8 cellular contexts compared by ENCODE assay signal in genomic region chr13:52012512-52012836, GRCh38. TPM values are rescaled to one million over a fixed set of nuclear protein-coding genes. Genes with fewer than 3 reads are reported as not detected.
DNase-seq lines count a peak whose midpoint lies in the region; ATAC-seq, FAIRE-seq and TF ChIP-seq lines count a peak whose summit lies in the region.

No MANE protein-coding gene starts in this region.

- TF ChIP-seq CTCF in A549 (IDR thresholded peaks at IDR 0.05): no peak
- TF ChIP-seq CTCF in K562 (IDR thresholded peaks at IDR 0.05 in 2 of 3, conservative IDR thresholded peaks at IDR 0.05 in 1 of 3; ENCODE audit: insufficient read depth in 2 of 3, low read depth in 1 of 3, low read length in 3 of 3): no peak

- peak overlapping the region; percentile 79 to 82 for H3K27ac ChIP-seq in A549
- peak overlapping the region; percentile 84 for H3K27ac ChIP-seq in K562 (ENCODE audit: extremely low read depth, low read depth, low read length)
- peak overlapping the region; percentile 81 for H3K27ac ChIP-seq in mesodermal cell (ENCODE audit: low read depth, low read length, severe bottlenecking)

- H3K36me3 ChIP-seq in K562 (ENCODE audit: control insufficient read depth, insufficient read depth, low read length) (peaks cover 7% of the 10 kb centered on the region; the same call in 1 of the 3 replicates), mesodermal cell (ENCODE audit: control insufficient read depth, insufficient read depth, low read length) (peaks cover 26% of the 10 kb centered on the region)

- in situ Hi-C loops in K562 (cut with MboI): no loop called here

- H3K4me1 ChIP-seq in A549: peaks cover 10% of the 10 kb centered on the region; the same call in 1 of the 3 replicates
- peaks cover 9 to 13% of the 10 kb centered on the region in 2 experiments; a peak in 4 of 5 replicates for H3K4me1 ChIP-seq in K562 (replicated peaks in 1 of 2; ENCODE audit: control insufficient read depth in 2 of 2, insufficient read depth in 2 of 2, low read length in 2 of 2)
- H3K4me1 ChIP-seq in mesodermal cell (ENCODE audit: control insufficient read depth, insufficient read depth, low read length, poor library complexity, severe bottlenecking): no peaks in the 10 kb centered on the region

- H3K4me2 ChIP-seq in A549: peak overlapping the region; percentile 89
- peak overlapping the region; percentile 83; the same call in 1 of the 2 replicates for H3K4me2 ChIP-seq in K562 (ENCODE audit: insufficient read depth, low read length)

- peak overlapping the region; percentile 83 for H2AFZ ChIP-seq in K562 (ENCODE audit: low read depth, low read length)

- CTCF ChIA-PET in A549 (lab: Yijun Ruan, JAX) (no interaction called here), HEK293T (lab: Yijun Ruan, JAX) (interaction anchor here (0.6 to 1.1 kb wide), 2 partner anchors 9 to 73 kb away, joined by 3 read pairs; no protein-coding TSS in a partner anchor), K562 (lab: Yijun Ruan, JAX; ENCODE audit: low intra/inter-chr PET ratio) (no interaction called here)

- TF ChIP-seq RAD21 in A549 (conservative IDR thresholded peaks at IDR 0.05 in 1 of 2, IDR thresholded peaks at IDR 0.05 in 1 of 2) (no peak), K562 (CRISPR knock-in tag; conservative IDR thresholded peaks at IDR 0.05 in 1 of 2, IDR thresholded peaks at IDR 0.05 in 1 of 2) (no peak)

- no peaks in the 10 kb centered on the region for H3K27me3 ChIP-seq in K562 (ENCODE audit: control insufficient read depth in 2 of 2, insufficient read depth in 2 of 2, low read length in 2 of 2)

- no peaks in the 10 kb centered on the region for H4K20me1 ChIP-seq in K562 (replicated peaks; ENCODE audit: control insufficient read depth, insufficient read depth, low read length)

- POLR2A ChIA-PET in A549 (lab: Yijun Ruan, JAX) (interaction anchor here (0.9 kb wide), 1 partner anchor 115 kb away, joined by 3 read pairs; no protein-coding TSS in a partner anchor), HEK293T (lab: Yijun Ruan, JAX) (interaction anchor here (1.1 kb wide), 1 partner anchor 181 kb away, joined by 5 read pairs; no protein-coding TSS in a partner anchor), K562 (lab: Yijun Ruan, JAX) (interaction anchor here (0.7 to 1.6 kb wide), 4 partner anchors 9 to 80 kb away, joined by 3 to 7 read pairs (median 4); no protein-coding TSS in a partner anchor)

- TF ChIP-seq EP300 in A549 (IDR thresholded peaks at IDR 0.05): no peak
- TF ChIP-seq EP300 in K562 (IDR thresholded peaks at IDR 0.05; ENCODE audit: low read length): no peak

- TF ChIP-seq POLR2A in A549 (IDR thresholded peaks at IDR 0.05; ENCODE audit: low read length) (no peak), K562 (conservative IDR thresholded peaks at IDR 0.05) (peak; percentile 1; the same call in 1 of the 2 replicates)

- H3K79me2 ChIP-seq in K562 (ENCODE audit: control insufficient read depth, insufficient read depth, low read length): peaks cover 86% of the 10 kb centered on the region

- H3K9me3 ChIP-seq in A549 (no peaks in the 10 kb centered on the region), K562 (replicated peaks; ENCODE audit: control insufficient read depth, insufficient read depth, low read depth, low read length) (no peaks in the 10 kb centered on the region), mesodermal cell (ENCODE audit: control insufficient read depth, low read length) (no peaks in the 10 kb centered on the region)

- intact Hi-C loops in K562 (cut with micrococcal nuclease): no loop called here

- ATAC-seq in A549: no peak; a peak in 1 of 6 replicates
- ATAC-seq in K562: no peak; the same call in 2 of the 3 replicates
- ATAC-seq in GM19463 (IDR thresholded peaks at IDR 0.05; ENCODE audit: unreplicated experiment): no peak
- ATAC-seq in HG03139 (IDR thresholded peaks at IDR 0.05; ENCODE audit: unreplicated experiment): no peak

- 2% methylated on average over 8 of the region's 8 CpGs for WGBS in A549 (ENCODE audit: missing lambda C conversion rate)
- 0% methylated on average over 7 of the region's 8 CpGs for WGBS in K562 (ENCODE audit: insufficient coverage, low coverage, missing lambda C conversion rate)
- WGBS in mesodermal cell (ENCODE audit: insufficient coverage in 2 of 2), 2 experiments: 0% methylated on average over 7 to 8 of the region's 8 CpGs

- DNase-seq in A549 (ENCODE audit: low read depth in 1 of 2, low spot score in 1 of 2) (no peak), HEK293T (ENCODE audit: extremely low spot score) (no peak), K562 (ENCODE audit: extremely low read depth in 1 of 4, low spot score in 3 of 4) (no peak), superior temporal gyrus (ENCODE audit: extremely low spot score) (no peak), NCI-H2171 (lab: John Stamatoyannopoulos, UW) (no peak)

- no peak for FAIRE-seq in A549 (lab: Jason Lieb, UNC)
- no peak for FAIRE-seq in K562 (lab: Jason Lieb, UNC)

- TSS peak; percentile 77 for BruUV-seq in K562 (replicated peaks; lab: Mats Ljungman, UMichigan)

- peak overlapping the region; percentile 83 to 86 for H3K9ac ChIP-seq in K562 (ENCODE audit: insufficient read depth in 1 of 2, low read depth in 2 of 2, low read length in 2 of 2)

- H3K4me3 ChIP-seq in A549: peak overlapping the region; percentile 95
- H3K4me3 ChIP-seq in K562: peak overlapping the region; percentile 90
- peak overlapping the region; percentile 80 for H3K4me3 ChIP-seq in mesodermal cell (ENCODE audit: extremely low read depth, insufficient read depth, low read length, poor library complexity, severe bottlenecking)

- no peaks in the 10 kb centered on the region for H3K9me1 ChIP-seq in K562 (ENCODE audit: control insufficient read depth, insufficient read depth, low read length)

RNA-seq across cellular contexts. Expression of gene ALG11, which starts 0.3 kb away (rescaled TPM):
- polyA plus RNA-seq in A549 (2011; rRNA removed) (13.0 and 17.2 TPM in 2 replicates), A549 (2017; fragmentation: RNase III; extraction: RNeasy Plus Mini Kit Qiagen cat#74134 plus additional on column Dnase treatment) (16.0 to 17.4 TPM (median 16.3 TPM) in 3 replicates), K562 (2011; rRNA removed) (9.9 and 17.2 TPM in 2 replicates), K562 (2014; fragmentation: Illumina TruSeq; extraction: Trizol) (9.3 and 11.2 TPM in 2 replicates), K562 (2014; fragmentation: Nextera tagmentation; extraction: Ambion mirVana) (10 to 100 TPM; 16.3 to 19.1 TPM), K562 (2014; rRNA removed) (7.4 and 8.2 TPM in 2 replicates)
- polyA plus RNA-seq in A549 (2012; cell fraction: cytosol; rRNA removed): 2.3 TPM in 2 replicates
- polyA plus RNA-seq in A549 (2012; cell fraction: nucleus; rRNA removed): 1.9 and 3.1 TPM in 2 replicates
- 10.5 and 10.8 TPM in 2 replicates for polyA minus RNA-seq in A549 (2011; rRNA and poly(A)+ RNA removed)
- total RNA-seq in K562 (2011; cell fraction: chromatin; rRNA removed; ENCODE audit: low replicate concordance): 24.6 and 59.2 TPM in 2 replicates
- 15.5 and 17.4 TPM in 2 replicates for total RNA-seq in K562 (2011; cell fraction: nucleolus; rRNA removed)
- 27.4 and 33.8 TPM in 2 replicates for total RNA-seq in K562 (2011; cell fraction: nucleoplasm; rRNA removed)
- total RNA-seq in K562 (2014; rRNA removed) (7.3 and 8.1 TPM in 2 replicates), K562 (2014; rRNA removed; fragmentation: Illumina TruSeq; extraction: Trizol) (16.6 and 18.7 TPM in 2 replicates), K562 (2015; rRNA removed; fragmentation: Illumina TruSeq; extraction: Trizol) (11.8 and 12.3 TPM in 2 replicates), K562 (2021) (19.2 and 19.6 TPM in 2 replicates)
- polyA plus RNA-seq in K562 (2011; cell fraction: cytosol; rRNA removed): 2.0 and 6.6 TPM in 2 replicates
- 7.9 and 8.6 TPM in 2 replicates for polyA plus RNA-seq in K562 (2011; cell fraction: nucleus; rRNA removed)
- polyA plus RNA-seq in K562 (2012): 6.5 and 12.9 TPM in 2 replicates
- polyA minus RNA-seq in K562 (2011; rRNA and poly(A)+ RNA removed): 22.2 and 25.3 TPM in 2 replicates
- polyA minus RNA-seq in K562 (2011; cell fraction: cytosol; rRNA and poly(A)+ RNA removed): 7.9 and 8.8 TPM in 2 replicates
- 12.7 and 22.5 TPM in 2 replicates for polyA minus RNA-seq in K562 (2011; cell fraction: nucleus; rRNA and poly(A)+ RNA removed)
- 13.7 TPM for polyA plus RNA-seq in mesodermal cell (2013, experiment 1 of 2)
- polyA plus RNA-seq in mesodermal cell (2013, experiment 2 of 2): 18.0 TPM

RNA-seq across cellular contexts. Expression of gene ATP7B, which starts 1.2 kb away (rescaled TPM):
- polyA plus RNA-seq in A549 (2011; rRNA removed) (3.9 and 5.6 TPM in 2 replicates), A549 (2017; fragmentation: RNase III; extraction: RNeasy Plus Mini Kit Qiagen cat#74134 plus additional on column Dnase treatment) (2.6 to 2.9 TPM (median 2.8 TPM) in 3 replicates), K562 (2011; rRNA removed) (12.5 and 13.3 TPM in 2 replicates), K562 (2014; fragmentation: Illumina TruSeq; extraction: Trizol) (11.1 and 11.5 TPM in 2 replicates), K562 (2014; fragmentation: Nextera tagmentation; extraction: Ambion mirVana) (1 to 10 TPM; 1.1 to 1.4 TPM), K562 (2014; rRNA removed) (7.2 and 11.6 TPM in 2 replicates)
- polyA plus RNA-seq in A549 (2012; cell fraction: cytosol; rRNA removed): 1.6 and 2.3 TPM in 2 replicates
- polyA plus RNA-seq in A549 (2012; cell fraction: nucleus; rRNA removed): 5.7 and 6.4 TPM in 2 replicates
- 6.4 and 7.2 TPM in 2 replicates for polyA minus RNA-seq in A549 (2011; rRNA and poly(A)+ RNA removed)
- total RNA-seq in K562 (2011; cell fraction: chromatin; rRNA removed; ENCODE audit: low replicate concordance): 82.8 and 92.7 TPM in 2 replicates
- 45.1 and 54.2 TPM in 2 replicates for total RNA-seq in K562 (2011; cell fraction: nucleolus; rRNA removed)
- total RNA-seq in K562 (2011; cell fraction: nucleoplasm; rRNA removed): 55.9 and 62.3 TPM in 2 replicates
- total RNA-seq in K562 (2014; rRNA removed) (8.0 and 14.3 TPM in 2 replicates), K562 (2014; rRNA removed; fragmentation: Illumina TruSeq; extraction: Trizol) (8.3 and 8.5 TPM in 2 replicates), K562 (2015; rRNA removed; fragmentation: Illumina TruSeq; extraction: Trizol) (10.6 and 11.7 TPM in 2 replicates), K562 (2021) (16.5 and 20.4 TPM in 2 replicates)
- polyA plus RNA-seq in K562 (2011; cell fraction: cytosol; rRNA removed): 6.8 and 7.9 TPM in 2 replicates
- polyA plus RNA-seq in K562 (2011; cell fraction: nucleus; rRNA removed): 27.2 and 32.0 TPM in 2 replicates
- polyA plus RNA-seq in K562 (2012): 13.5 and 17.6 TPM in 2 replicates
- 20.5 and 32.2 TPM in 2 replicates for polyA minus RNA-seq in K562 (2011; rRNA and poly(A)+ RNA removed)
- polyA minus RNA-seq in K562 (2011; cell fraction: cytosol; rRNA and poly(A)+ RNA removed): 11.3 and 13.2 TPM in 2 replicates
- polyA minus RNA-seq in K562 (2011; cell fraction: nucleus; rRNA and poly(A)+ RNA removed): 30.6 and 44.5 TPM in 2 replicates
- 13.8 TPM for polyA plus RNA-seq in mesodermal cell (2013, experiment 1 of 2)
- 21.5 TPM for polyA plus RNA-seq in mesodermal cell (2013, experiment 2 of 2)

RNA-seq across cellular contexts. Expression of gene UTP14C, which starts 12.0 kb away (rescaled TPM):
- 11.6 and 15.1 TPM in 2 replicates for polyA plus RNA-seq in A549 (2011; rRNA removed)
- 2.2 and 2.3 TPM in 2 replicates for polyA plus RNA-seq in A549 (2012; cell fraction: cytosol; rRNA removed)
- 1.1 and 1.8 TPM in 2 replicates for polyA plus RNA-seq in A549 (2012; cell fraction: nucleus; rRNA removed)
- polyA plus RNA-seq in A549 (2017; fragmentation: RNase III; extraction: RNeasy Plus Mini Kit Qiagen cat#74134 plus additional on column Dnase treatment): 8.1 to 8.7 TPM (median 8.6 TPM) in 3 replicates
- 5.9 and 7.5 TPM in 2 replicates for polyA minus RNA-seq in A549 (2011; rRNA and poly(A)+ RNA removed)
- 5.7 and 21.4 TPM in 2 replicates for total RNA-seq in K562 (2011; cell fraction: chromatin; rRNA removed; ENCODE audit: low replicate concordance)
- total RNA-seq in K562 (2011; cell fraction: nucleolus; rRNA removed): 4.5 and 7.4 TPM in 2 replicates
- 11.3 and 17.3 TPM in 2 replicates for total RNA-seq in K562 (2011; cell fraction: nucleoplasm; rRNA removed)
- 5.7 TPM in 2 replicates for total RNA-seq in K562 (2014; rRNA removed)
- 8.6 and 9.4 TPM in 2 replicates for total RNA-seq in K562 (2014; rRNA removed; fragmentation: Illumina TruSeq; extraction: Trizol)
- 8.1 and 8.5 TPM in 2 replicates for total RNA-seq in K562 (2015; rRNA removed; fragmentation: Illumina TruSeq; extraction: Trizol)
- 6.0 and 6.1 TPM in 2 replicates for total RNA-seq in K562 (2021)
- polyA plus RNA-seq in K562 (2011; rRNA removed): 8.9 and 10.3 TPM in 2 replicates
- 2.4 and 5.3 TPM in 2 replicates for polyA plus RNA-seq in K562 (2011; cell fraction: cytosol; rRNA removed)
- polyA plus RNA-seq in K562 (2011; cell fraction: nucleus; rRNA removed): 3.2 and 4.1 TPM in 2 replicates
- 5.2 and 5.7 TPM in 2 replicates for polyA plus RNA-seq in K562 (2012)
- 7.1 and 8.2 TPM in 2 replicates for polyA plus RNA-seq in K562 (2014; fragmentation: Illumina TruSeq; extraction: Trizol)
- 1 to 10 TPM; 3.4 to 3.9 TPM for polyA plus RNA-seq in K562 (2014; fragmentation: Nextera tagmentation; extraction: Ambion mirVana)
- polyA plus RNA-seq in K562 (2014; rRNA removed): 4.9 and 5.0 TPM in 2 replicates
- 16.2 and 17.5 TPM in 2 replicates for polyA minus RNA-seq in K562 (2011; rRNA and poly(A)+ RNA removed)
- polyA minus RNA-seq in K562 (2011; cell fraction: cytosol; rRNA and poly(A)+ RNA removed): 5.3 and 7.8 TPM in 2 replicates
- polyA minus RNA-seq in K562 (2011; cell fraction: nucleus; rRNA and poly(A)+ RNA removed): 3.1 and 5.4 TPM in 2 replicates
- polyA plus RNA-seq in mesodermal cell (2013, experiment 1 of 2): 15.8 TPM
- polyA plus RNA-seq in mesodermal cell (2013, experiment 2 of 2): 18.0 TPM

Comparison
In these comparisons a context has a peak if more than half of its experiments do, and no peak if none do; other contexts are left out.
1. Of the 35 proteins assayed by ChIP-seq in both K562 and A549: peak only in K562: POLR2A; only in A549: PHF8; in both: none; in neither: 33.